29 cellular contexts compared by ENCODE assay signal in the genomic region with DNA sequence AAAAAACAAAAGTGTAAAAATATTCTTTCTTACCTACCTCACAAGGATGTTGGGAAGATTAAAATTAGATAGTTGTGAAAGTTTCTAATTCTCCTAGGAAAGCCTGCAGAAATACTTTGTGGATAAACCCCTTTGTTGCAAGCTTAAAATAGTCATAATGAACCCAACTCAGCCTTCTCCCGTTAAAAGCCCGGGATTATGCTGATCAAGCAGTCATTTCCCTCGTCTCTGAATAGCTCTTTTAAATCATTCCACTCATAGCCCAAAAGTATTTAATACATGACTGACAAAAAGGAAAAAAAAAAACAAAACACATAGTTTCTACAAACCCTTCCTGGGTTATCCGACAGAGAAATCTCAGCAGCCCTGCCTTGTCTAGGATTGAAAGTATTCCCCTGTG. TPM values are rescaled to one million over a fixed set of nuclear protein-coding genes. Genes with fewer than 3 reads are reported as not detected.
"Had no signal": no experiment of that assay in that cellular context is flagged by ENCODE, and none has a peak within 500 bp of the region (broad histone marks: within the 10 kb centered on the region; RNA-seq: fewer than 3 reads in every experiment).

No MANE protein-coding gene starts in this region.

- H3K27me3 ChIP-seq: left lung, right atrium auricular region, right lobe of liver, testis, thyroid gland, transverse colon, upper lobe of left lung, vagina had no signal

- H3K36me3 ChIP-seq: left lung, lower lobe of right lung, neutrophil, right atrium auricular region, right lobe of liver, stomach, thyroid gland, transverse colon, upper lobe of left lung, vagina had no signal

- H3K9me3 ChIP-seq: left lung, lower lobe of right lung, neutrophil, right atrium auricular region, right lobe of liver, stomach, testis, thyroid gland, transverse colon, upper lobe of left lung, vagina had no signal

- H3K9me3 Mint-ChIP-seq: immature natural killer cell; naive thymus-derived CD8-positive, alpha-beta T cell; stimulated activated naive B cell treated with anti-CD40 and anti-IgM and Interleukin-4, amounts not matched to agents 10 μg/mL and 1 μg/mL and 100 μg/mL, for 72 hours had no signal

- H3K27ac Mint-ChIP-seq: immature natural killer cell; nephron progenitor cell; progenitor cell of endocrine pancreas; stimulated activated naive B cell treated with anti-CD40 and anti-IgM and Interleukin-4, amounts not matched to agents 10 μg/mL and 1 μg/mL and 100 μg/mL, for 72 hours had no signal

- H3K4me3 Mint-ChIP-seq: immature natural killer cell; nephron progenitor cell; stimulated activated naive B cell treated with anti-CD40 and anti-IgM and Interleukin-4, amounts not matched to agents 10 μg/mL and 1 μg/mL and 100 μg/mL, for 72 hours had no signal

- DNase-seq: hypothalamus; immature natural killer cell; kidney; left colon; left lung; lower lobe of right lung; mammary epithelial cell; mesenchymal stem cell; naive thymus-derived CD8-positive, alpha-beta T cell; nephron progenitor cell; occipital lobe; right lobe of liver; stimulated activated CD4-positive, alpha-beta T cell treated with anti-CD3 and anti-CD28 coated beads, Interleukin-12 subunit alpha, Interleukin-12 subunit beta, amount 100 ng/mL, for 4 hours; stimulated activated CD4-positive, alpha-beta T cell treated with anti-CD3 and anti-CD28 coated beads, Interleukin-15, amount 100 ng/mL, for 24 hours; stimulated activated CD4-positive, alpha-beta T cell treated with anti-CD3 and anti-CD28 coated beads, Interleukin-2, amount 100 ng/mL, for 24 hours; stimulated activated CD4-positive, alpha-beta T cell treated with anti-CD3 and anti-CD28 coated beads, Interleukin-4, amount 100 ng/mL, for 1 hour; stimulated activated naive B cell treated with anti-CD40 and anti-IgM and Interleukin-4, amounts not matched to agents 10 μg/mL and 1 μg/mL and 100 μg/mL, for 72 hours; stimulated activated naive CD8-positive, alpha-beta T cell treated with anti-CD3 and anti-CD28 coated beads, Interleukin-15, Interleukin-2, amounts not matched to agents 100 U/mL and 50 U/mL, for 24 hours; stomach; testis; thyroid gland; transverse colon; upper lobe of left lung had no signal

- H3K27ac ChIP-seq: left lung, lower lobe of right lung, neutrophil, right atrium auricular region, right lobe of liver, stomach, testis, thyroid gland, transverse colon, upper lobe of left lung, vagina had no signal

- H3K4me1 ChIP-seq: left lung, lower lobe of right lung, right atrium auricular region, right lobe of liver, testis, thyroid gland, upper lobe of left lung, vagina had no signal

- H3K27me3 Mint-ChIP-seq: naive thymus-derived CD8-positive, alpha-beta T cell had no signal

- H3K36me3 Mint-ChIP-seq: immature natural killer cell; naive thymus-derived CD8-positive, alpha-beta T cell; stimulated activated naive B cell treated with anti-CD40 and anti-IgM and Interleukin-4, amounts not matched to agents 10 μg/mL and 1 μg/mL and 100 μg/mL, for 72 hours had no signal

- ATAC-seq: left colon; left lung; lower lobe of right lung; naive thymus-derived CD8-positive, alpha-beta T cell; right lobe of liver; stimulated activated naive B cell treated with anti-CD40 and anti-IgM and Interleukin-4, amounts not matched to agents 10 μg/mL and 1 μg/mL and 100 μg/mL, for 72 hours; stimulated activated naive CD8-positive, alpha-beta T cell treated with anti-CD3 and anti-CD28 coated beads, Interleukin-15, Interleukin-2, amounts not matched to agents 100 U/mL and 50 U/mL, for 24 hours had no signal

- H3K4me3 ChIP-seq: left lung, lower lobe of right lung, right atrium auricular region, right lobe of liver, stomach, testis, thyroid gland, transverse colon, upper lobe of left lung, vagina had no signal

RNA-seq across cellular contexts. Expression of a gene that starts 10.9 kb away (rescaled TPM):
- total RNA-seq: mammary epithelial cell, osteocyte, pulmonary artery endothelial cell had no signal
- polyA plus RNA-seq: mammary epithelial cell had no signal

RNA-seq across cellular contexts. Expression of a gene that starts 46.3 kb away (rescaled TPM):
- total RNA-seq: naive thymus-derived CD8-positive, alpha-beta T cell; osteocyte; progenitor cell of endocrine pancreas; vagina had no signal
- polyA plus RNA-seq: naive thymus-derived CD8-positive, alpha-beta T cell had no signal
